ENCODE assay signal across 24 cellular contexts in the genomic region with DNA sequence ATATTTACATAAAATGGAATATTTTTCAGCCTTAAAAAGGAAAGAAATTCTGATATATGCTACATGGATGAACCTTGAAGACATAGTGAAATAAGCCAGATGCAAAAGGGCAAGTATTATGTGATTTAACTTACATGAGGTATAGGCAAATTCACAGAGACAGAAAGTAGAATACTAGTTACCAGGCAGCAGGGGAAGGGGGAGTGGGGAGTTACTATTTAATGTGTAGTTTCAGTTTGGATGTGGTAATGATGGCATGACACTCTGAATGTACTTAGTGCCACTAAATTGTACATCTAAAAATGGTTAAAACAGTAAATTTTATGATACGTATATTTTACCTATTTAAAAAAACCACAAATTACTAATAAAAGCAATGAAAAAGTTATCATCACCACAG.
"Had no signal": no experiment of that assay in that cellular context is flagged by ENCODE, and none has a peak within 500 bp of the region (broad histone marks: within the 10 kb centered on the region; RNA-seq: fewer than 3 reads in every experiment).

No MANE protein-coding gene starts in this region.

- DNase-seq: effector memory CD8-positive, alpha-beta T cell; hypothalamus; immature natural killer cell; islet precursor cell; kidney glomerular epithelial cell; left colon; left ventricle myocardium superior; lower lobe of right lung; naive thymus-derived CD8-positive, alpha-beta T cell; nephron progenitor cell; nucleus accumbens; psoas muscle; right cardiac atrium; sigmoid colon; stimulated activated CD4-positive, alpha-beta T cell treated with anti-CD3 and anti-CD28 coated beads, Interleukin-2, amount 100 ng/mL, for 24 hours; stimulated activated CD4-positive, alpha-beta T cell treated with anti-CD3 and anti-CD28 coated beads, Interleukin-4, amount 100 ng/mL, for 24 hours; stimulated activated naive CD4-positive, alpha-beta T cell treated with Interleukin-2 at 50 U/mL for 16 hours; substantia nigra; testis; tibial artery had no signal

- H3K27me3 ChIP-seq: sigmoid colon, testis, tibial artery had no signal

- H3K9me3 ChIP-seq: lower lobe of right lung, psoas muscle, sigmoid colon, testis, tibial artery had no signal

- H3K4me1 ChIP-seq: lower lobe of right lung, psoas muscle, sigmoid colon, testis, tibial artery had no signal

- ATAC-seq: effector memory CD8-positive, alpha-beta T cell; left colon; left ventricle myocardium superior; lower lobe of right lung; naive thymus-derived CD8-positive, alpha-beta T cell; psoas muscle; right cardiac atrium; stimulated activated effector memory CD8-positive, alpha-beta T cell treated with anti-CD3 and anti-CD28 coated beads, Interleukin-12 subunit alpha, Interleukin-12 subunit beta, amount 100 ng/mL, for 72 hours had no signal

- H3K4me3 ChIP-seq: coronary artery, lower lobe of right lung, psoas muscle, sigmoid colon, testis, tibial artery had no signal

- H3K27ac ChIP-seq: coronary artery, lower lobe of right lung, psoas muscle, sigmoid colon, testis, tibial artery had no signal

- FAIRE-seq: endometrium, frontal cortex had no signal
